In genomic region chr16:60478810-60479209, GRCh38 we compare ENCODE assay signal across 36 cellular contexts.
"Had no signal": no experiment of that assay in that cellular context is flagged by ENCODE, and none has a peak within 500 bp of the region (broad histone marks: within the 10 kb centered on the region; RNA-seq: fewer than 3 reads in every experiment).

No MANE protein-coding gene starts in this region.

- H3K4me2 ChIP-seq: KMS-11 had no signal

- H3K27me3 ChIP-seq: MG63 had no signal

- H3K27ac ChIP-seq: KMS-11 had no signal

- H3K4me3 ChIP-seq: MG63 had no signal

- DNase-seq: Karpas-422, Kasumi-1, KG1, MG63, MM.1S, MV-4-11, NCI-H1048, NCI-H1092, NCI-H1092 treated with DMSO at 0.1 percent for 48 hours, NCI-H1105, NCI-H1105 treated with DMSO at 0.1 percent for 48 hours, NCI-H1417, NCI-H1417 treated with DMSO at 0.1 percent for 48 hours, NCI-H1436, NCI-H1436 treated with DMSO at 0.1 percent for 48 hours, NCI-H146, NCI-H1694, NCI-H1694 treated with DMSO at 0.1 percent for 48 hours, NCI-H187, NCI-H187 treated with DMSO at 0.1 percent for 48 hours, NCI-H1930, NCI-H2029, NCI-H2029 treated with DMSO at 0.1 percent for 48 hours, NCI-H2081, NCI-H2081 treated with DMSO at 0.1 percent for 48 hours, NCI-H2107, NCI-H2171, NCI-H2171 treated with DMSO at 0.1 percent for 48 hours, NCI-H2227 treated with DMSO at 0.1 percent for 48 hours, NCI-H226, NCI-H345, NCI-H446, NCI-H446 treated with DMSO at 0.1 percent for 48 hours, NCI-H510A, NCI-H510A treated with DMSO at 0.1 percent for 48 hours had no signal

- H3K36me3 ChIP-seq: MG63 had no signal

- H3K9me3 ChIP-seq: MG63 had no signal

- H3K9ac ChIP-seq: KMS-11 had no signal
